ENCODE assay signal across 32 cellular contexts in genomic region chr7:14871880-14872279, GRCh38. TPM values are rescaled to one million over a fixed set of nuclear protein-coding genes. Genes with fewer than 3 reads are reported as not detected.
"Had no signal": no experiment of that assay in that cellular context is flagged by ENCODE, and none has a peak within 500 bp of the region (broad histone marks: within the 10 kb centered on the region; RNA-seq: fewer than 3 reads in every experiment).

No MANE protein-coding gene starts in this region.

- ATAC-seq: naive thymus-derived CD8-positive, alpha-beta T cell; natural killer cell treated with Interleukin-12 subunit alpha and Interleukin-12 subunit beta and Interleukin-15 and Interleukin-18, amount 100 ng/mL, for 72 hours; right cardiac atrium; right lobe of liver; stimulated activated memory B cell treated with anti-CD40 and anti-IgM and Interleukin-4, amounts not matched to agents 10 μg/mL and 1 μg/mL and 100 μg/mL, for 72 hours; stimulated activated naive CD8-positive, alpha-beta T cell treated with anti-CD3 and anti-CD28 coated beads, Interleukin-15, amount 100 ng/mL, for 72 hours; stimulated activated naive CD8-positive, alpha-beta T cell treated with anti-CD3 and anti-CD28 coated beads, Interleukin-15, Interleukin-2, amounts not matched to agents 100 U/mL and 50 U/mL, for 24 hours; upper lobe of right lung had no signal

- H3K79me2 ChIP-seq: parathyroid adenoma had no signal

- H3K4me1 ChIP-seq: parathyroid adenoma, psoas muscle, right lobe of liver, spleen, suprapubic skin, testis, tibial artery, transverse colon, upper lobe of right lung, uterus had no signal

- H3K36me3 ChIP-seq: neutrophil, ovary, right lobe of liver, sigmoid colon, spleen, suprapubic skin, tibial artery, transverse colon, upper lobe of right lung, uterus had no signal

- H3K9me3 ChIP-seq: neutrophil, ovary, psoas muscle, right lobe of liver, sigmoid colon, suprapubic skin, testis, tibial artery, transverse colon, upper lobe of right lung, uterus had no signal

- H3K27me3 ChIP-seq: neutrophil, ovary, right lobe of liver, sigmoid colon, spleen, suprapubic skin, testis, tibial artery, transverse colon, upper lobe of right lung, uterus had no signal

- H3K4me2 ChIP-seq: smooth muscle cell had no signal

- H3K4me3 ChIP-seq: ovary, psoas muscle, right lobe of liver, sigmoid colon, skin epidermis, smooth muscle cell, spleen, suprapubic skin, testis, tibial artery, transverse colon, upper lobe of right lung, uterus had no signal

- H3K27ac ChIP-seq: neutrophil, ovary, parathyroid adenoma, psoas muscle, right lobe of liver, skin epidermis, spleen, suprapubic skin, testis, tibial artery, transverse colon, upper lobe of right lung, uterus had no signal

- H2AFZ ChIP-seq: parathyroid adenoma had no signal

- H3K9ac ChIP-seq: parathyroid adenoma had no signal

- DNase-seq: naive thymus-derived CD8-positive, alpha-beta T cell; nephron progenitor cell; occipital lobe; ovary; posterior cingulate gyrus; psoas muscle; right cardiac atrium; right lobe of liver; sigmoid colon; spleen; stimulated activated CD4-positive, alpha-beta T cell treated with anti-CD3 and anti-CD28 coated beads, Interleukin-12 subunit alpha, Interleukin-12 subunit beta, amount 100 ng/mL, for 4 hours; stimulated activated CD4-positive, alpha-beta T cell treated with anti-CD3 and anti-CD28 coated beads, Interleukin-1b, Interleukin-23, amount 100 ng/mL, for 48 hours; stimulated activated CD4-positive, alpha-beta T cell treated with anti-CD3 and anti-CD28 coated beads, Interleukin-4, amount 100 ng/mL, for 1 hour; stimulated activated CD4-positive, alpha-beta T cell treated with anti-CD3 and anti-CD28 coated beads, Interleukin-4, amount 100 ng/mL, for 4 hours; stimulated activated CD8-positive, alpha-beta memory T cell treated with anti-CD3 and anti-CD28 coated beads, Interleukin-4, amount 100 ng/mL, for 48 hours; stimulated activated naive CD4-positive, alpha-beta T cell; stimulated activated naive CD8-positive, alpha-beta T cell treated with anti-CD3 and anti-CD28 coated beads, Interleukin-15, amount 100 ng/mL, for 72 hours; stimulated activated naive CD8-positive, alpha-beta T cell treated with anti-CD3 and anti-CD28 coated beads, Interleukin-15, Interleukin-2, amounts not matched to agents 100 U/mL and 50 U/mL, for 24 hours; substantia nigra; testis; tibial artery; transverse colon; upper lobe of right lung; uterus had no signal

RNA-seq across cellular contexts. Expression of gene DGKB, which starts 30.7 kb away (rescaled TPM):
- total RNA-seq: naive thymus-derived CD8-positive, alpha-beta T cell; natural killer cell treated with Interleukin-12 subunit alpha and Interleukin-12 subunit beta and Interleukin-15 and Interleukin-18, amount 100 ng/mL, for 72 hours; renal cortical epithelial cell; smooth muscle cell; upper lobe of right lung had no signal
- polyA plus RNA-seq: naive thymus-derived CD8-positive, alpha-beta T cell; smooth muscle cell had no signal
